10 cellular contexts compared by ENCODE assay signal in genomic region chr9:98971168-98971914, GRCh38. TPM values are rescaled to one million over a fixed set of nuclear protein-coding genes. Genes with fewer than 3 reads are reported as not detected.
A peak's percentile ranks its signal among the peaks of the same experiment; 100 is the strongest.
DNase-seq lines count a peak whose midpoint lies in the region; ATAC-seq and TF ChIP-seq lines count a peak whose summit lies in the region.
"Had no signal": no experiment of that assay in that cellular context is flagged by ENCODE, and none has a peak within 500 bp of the region (broad histone marks: within the 10 kb centered on the region; RNA-seq: fewer than 3 reads in every experiment).

No MANE protein-coding gene starts in this region.

- H3K9me3 Mint-ChIP-seq in activated naive CD8-positive, alpha-beta T cell treated with anti-CD3 and anti-CD28 coated beads, Interleukin-2, amount 50 U/mL, for 24 hours = no peaks in the 10 kb centered on the region
- H3K9me3 Mint-ChIP-seq in activated CD8-positive, alpha-beta T cell treated with anti-CD3 and anti-CD28 coated beads for 36 hours = no peaks in the 10 kb centered on the region
- H3K9me3 Mint-ChIP-seq in immature natural killer cell = no peaks in the 10 kb centered on the region

- no peaks in the 10 kb centered on the region for H4K20me1 ChIP-seq in osteoblast (ENCODE audit: insufficient read depth, low read length)

- no peaks in the 10 kb centered on the region for H3K36me3 ChIP-seq in osteoblast (ENCODE audit: insufficient read depth, low read length)

- intact Hi-C loops in activated CD8-positive, alpha-beta T cell treated with anti-CD3 and anti-CD28 coated beads for 36 hours (cut with micrococcal nuclease) = loop anchor here (10.0 kb wide), 1 partner anchor 127 kb away; no protein-coding TSS in a partner anchor

- POLR2A ChIA-PET in activated CD8-positive, alpha-beta T cell treated with anti-CD3 and anti-CD28 coated beads for 36 hours (lab: Charles Lee) = interaction anchor here (0.8 kb wide), 1 partner anchor 170 kb away, joined by 3 read pairs; no protein-coding TSS in a partner anchor

- in situ Hi-C loops in SK-MEL-5 (cut with HindIII; ENCODE audit: low pct_unique_long_range_greater_than_20kb, low sequenced_read_pairs) = no loop called here

- H3K4me2 ChIP-seq in osteoblast (ENCODE audit: insufficient read depth, low read length) = peak overlapping the region; percentile 3

- no peak overlapping the region for H3K4me3 ChIP-seq in osteoblast (ENCODE audit: insufficient read depth, low read length)

- H3K4me1 Mint-ChIP-seq in activated naive CD8-positive, alpha-beta T cell treated with anti-CD3 and anti-CD28 coated beads, Interleukin-2, amount 50 U/mL, for 24 hours = peaks cover 6% of the 10 kb centered on the region
- H3K4me1 Mint-ChIP-seq in activated CD8-positive, alpha-beta T cell treated with anti-CD3 and anti-CD28 coated beads for 36 hours (ENCODE audit: low read depth) = peaks cover 3% of the 10 kb centered on the region
- H3K4me1 Mint-ChIP-seq in immature natural killer cell = peaks cover 7 to 10% of the 10 kb centered on the region in 2 donors

- H2AFZ ChIP-seq in osteoblast (ENCODE audit: low read length) = no peak overlapping the region

- no peak overlapping the region for H3K27ac ChIP-seq in osteoblast (ENCODE audit: low read depth, low read length)

- TF ChIP-seq CTCF in osteoblast (IDR thresholded peaks at IDR 0.05; ENCODE audit: extremely low read depth, low read depth, low read length) = no peak
- no peak for TF ChIP-seq CTCF in activated CD8-positive, alpha-beta T cell treated with anti-CD3 and anti-CD28 coated beads for 36 hours (IDR thresholded peaks at IDR 0.05)

- H3K79me2 ChIP-seq in osteoblast (ENCODE audit: insufficient read depth, low read length) = no peaks in the 10 kb centered on the region

- H3K36me3 Mint-ChIP-seq in activated naive CD8-positive, alpha-beta T cell treated with anti-CD3 and anti-CD28 coated beads, Interleukin-2, amount 50 U/mL, for 24 hours (ENCODE audit: low read depth) = no peaks in the 10 kb centered on the region
- H3K36me3 Mint-ChIP-seq in activated CD8-positive, alpha-beta T cell treated with anti-CD3 and anti-CD28 coated beads for 36 hours (ENCODE audit: low read depth) = no peaks in the 10 kb centered on the region
- H3K36me3 Mint-ChIP-seq in immature natural killer cell = no peaks in the 10 kb centered on the region

- H3K4me3 Mint-ChIP-seq in activated naive CD8-positive, alpha-beta T cell treated with anti-CD3 and anti-CD28 coated beads, Interleukin-2, amount 50 U/mL, for 24 hours = no peak overlapping the region
- H3K4me3 Mint-ChIP-seq in activated CD8-positive, alpha-beta T cell treated with anti-CD3 and anti-CD28 coated beads for 36 hours = no peak overlapping the region
- H3K4me3 Mint-ChIP-seq in immature natural killer cell = no peak overlapping the region
- H3K4me3 Mint-ChIP-seq: activated CD4-positive, alpha-beta T cell treated with anti-CD3 and anti-CD28 coated beads for 36 hours had no signal

- H3K27me3 ChIP-seq in osteoblast (ENCODE audit: insufficient read depth, low read length) = peaks cover 72% of the 10 kb centered on the region

- H3K9me3 ChIP-seq in osteoblast (ENCODE audit: low read depth, low read length) = no peaks in the 10 kb centered on the region

- H3K27ac Mint-ChIP-seq in activated naive CD8-positive, alpha-beta T cell treated with anti-CD3 and anti-CD28 coated beads, Interleukin-2, amount 50 U/mL, for 24 hours = no peak overlapping the region
- no peak overlapping the region for H3K27ac Mint-ChIP-seq in activated CD8-positive, alpha-beta T cell treated with anti-CD3 and anti-CD28 coated beads for 36 hours
- H3K27ac Mint-ChIP-seq in immature natural killer cell = no peak overlapping the region
- H3K27ac Mint-ChIP-seq: activated CD4-positive, alpha-beta T cell treated with anti-CD3 and anti-CD28 coated beads for 36 hours had no signal

- peaks cover 5% of the 10 kb centered on the region for H3K27me3 Mint-ChIP-seq in activated naive CD8-positive, alpha-beta T cell treated with anti-CD3 and anti-CD28 coated beads, Interleukin-2, amount 50 U/mL, for 24 hours
- H3K27me3 Mint-ChIP-seq in activated CD8-positive, alpha-beta T cell treated with anti-CD3 and anti-CD28 coated beads for 36 hours = no peaks in the 10 kb centered on the region
- H3K27me3 Mint-ChIP-seq in immature natural killer cell (ENCODE audit: low read depth in 3 of 3) = peaks cover 3 to 7% (median 5%) of the 10 kb centered on the region in 3 donors

- peaks cover 5% of the 10 kb centered on the region for H3K4me1 ChIP-seq in osteoblast (ENCODE audit: insufficient read depth, low read length)

- no peak for ATAC-seq in activated naive CD8-positive, alpha-beta T cell treated with anti-CD3 and anti-CD28 coated beads, Interleukin-2, amount 50 U/mL, for 24 hours
- ATAC-seq in activated CD8-positive, alpha-beta T cell treated with anti-CD3 and anti-CD28 coated beads for 36 hours = no peak
- ATAC-seq in GM19467 (IDR thresholded peaks at IDR 0.05; ENCODE audit: unreplicated experiment) = no peak
- ATAC-seq: activated CD4-positive, alpha-beta T cell treated with anti-CD3 and anti-CD28 coated beads for 36 hours had no signal

- DNase-seq in GM03348 (ENCODE audit: low spot score) (peak; percentile 84), SK-MEL-5 (ENCODE audit: low read depth, low spot score) (peak; percentile 96), fibroblast of the conjunctiva (ENCODE audit: low read depth) (peak; percentile 16), osteoblast (ENCODE audit: insufficient read length, low spot score, missing footprints) (peak; percentile 95), immature natural killer cell (no peak)
- DNase-seq in activated naive CD8-positive, alpha-beta T cell treated with anti-CD3 and anti-CD28 coated beads, Interleukin-2, amount 50 U/mL, for 24 hours = no peak
- no peak for DNase-seq in activated CD8-positive, alpha-beta T cell treated with anti-CD3 and anti-CD28 coated beads for 36 hours
- DNase-seq: activated CD4-positive, alpha-beta T cell treated with anti-CD3 and anti-CD28 coated beads for 36 hours; NCI-H2029 treated with DMSO at 0.1 percent for 48 hours had no signal

- CTCF ChIA-PET in activated CD8-positive, alpha-beta T cell treated with anti-CD3 and anti-CD28 coated beads for 36 hours (lab: Charles Lee) = interaction anchor here (7.3 kb wide), 1 partner anchor 167 kb away, joined by 83 read pairs; no protein-coding TSS in a partner anchor

RNA-seq across cellular contexts. Expression of gene COL15A1, which starts 27.6 kb away (rescaled TPM):
- 0.77 and 0.88 TPM in 2 replicates for total RNA-seq in SK-MEL-5 (2014; rRNA removed; shearing (Covaris generic))
- polyA plus RNA-seq in SK-MEL-5 (2015; cell fraction: cytosol; rRNA removed) = 0.43 and 0.61 TPM in 2 replicates
- polyA plus RNA-seq in SK-MEL-5 (2015; cell fraction: nucleus; rRNA removed) = 0.46 TPM in 1 of 2 replicates, not detected in the other
- 8.0 and 29.3 TPM in 2 replicates for total RNA-seq in osteoblast
- total RNA-seq in activated CD8-positive, alpha-beta T cell treated with anti-CD3 and anti-CD28 coated beads for 36 hours = under 1 TPM in 1 of 2 experiments, not detected in 1; 0.07 TPM
- polyA plus RNA-seq in immature natural killer cell = under 1 TPM; 0.36 to 0.85 (median 0.54) TPM
- total RNA-seq: activated CD4-positive, alpha-beta T cell treated with anti-CD3 and anti-CD28 coated beads for 36 hours had no signal

Comparison
In these comparisons a context has a peak if more than half of its experiments do, and no peak if none do; other contexts are left out.
1. DNase-seq: peak in GM03348 (single experiment), SK-MEL-5 (single experiment), fibroblast of the conjunctiva (single experiment) and osteoblast (single experiment); none in activated naive CD8-positive, alpha-beta T cell treated with anti-CD3 and anti-CD28 coated beads, Interleukin-2, amount 50 U/mL, for 24 hours (single experiment), activated CD8-positive, alpha-beta T cell treated with anti-CD3 and anti-CD28 coated beads for 36 hours (single experiment) and immature natural killer cell (0 of 3).